10 cellular contexts compared by ENCODE assay signal in the genomic region with DNA sequence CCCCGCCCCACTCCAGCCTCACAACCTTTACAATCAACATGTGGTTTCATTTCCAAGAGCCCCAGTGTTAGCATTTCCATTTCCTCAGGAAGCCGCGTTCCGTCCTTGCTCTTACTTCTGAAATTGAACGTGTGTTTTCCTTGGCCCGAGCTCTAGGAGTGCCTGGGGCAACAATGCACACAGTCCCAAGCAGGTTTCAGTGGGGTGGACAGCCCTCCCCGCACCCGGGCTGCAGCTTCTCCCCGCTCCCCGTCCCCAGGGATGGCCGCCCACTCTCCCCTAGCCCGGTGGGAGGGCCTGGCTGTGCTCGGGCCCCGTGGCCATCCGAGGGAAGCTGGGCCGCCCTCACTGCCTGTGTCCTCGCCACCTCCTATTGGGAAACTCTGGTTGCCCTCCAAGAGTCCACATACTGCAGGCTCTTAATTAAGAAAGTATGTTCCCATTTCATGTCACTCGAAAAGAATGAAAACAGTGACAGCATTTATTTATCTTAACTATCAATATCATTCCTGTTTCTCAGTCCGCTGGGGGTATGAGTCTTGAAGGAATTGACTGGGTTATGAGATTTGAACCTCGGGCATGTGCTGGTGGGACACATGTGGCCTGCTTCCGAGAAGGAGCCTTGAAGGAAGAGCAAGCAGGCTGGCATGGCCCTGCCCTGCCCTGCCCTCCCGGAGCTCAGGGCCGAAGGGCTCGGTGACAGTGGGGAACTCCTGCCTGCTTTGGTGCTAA.
A peak's percentile ranks its signal among the peaks of the same experiment; 100 is the strongest.
DNase-seq lines count a peak whose midpoint lies in the region; ATAC-seq lines count a peak whose summit lies in the region.
"Had no signal": no experiment of that assay in that cellular context is flagged by ENCODE, and none has a peak within 500 bp of the region (broad histone marks: within the 10 kb centered on the region; RNA-seq: fewer than 3 reads in every experiment).

No MANE protein-coding gene starts in this region.

- no peaks in the 10 kb centered on the region for H3K36me3 Mint-ChIP-seq in activated T-cell treated with anti-CD3 and anti-CD28 coated beads, Interleukin-2, amount 50 U/mL, for 72 hours (ENCODE audit: insufficient read depth in 2 of 2)

- H3K27ac Mint-ChIP-seq in activated T-cell treated with anti-CD3 and anti-CD28 coated beads, Interleukin-2, amount 50 U/mL, for 72 hours = no peak overlapping the region

- no peak overlapping the region for H3K4me3 ChIP-seq in skeletal muscle cell (ENCODE audit: low read depth, low read length)

- peak; percentile 79 for DNase-seq in Daoy (ENCODE audit: low read depth)
- DNase-seq in amniotic stem cell (lab: John Stamatoyannopoulos, UW) = peak; percentile 69
- peak; percentile 83 for DNase-seq in left cardiac atrium
- DNase-seq in skeletal muscle cell (ENCODE audit: low read depth) = peak; percentile 79
- DNase-seq in NCI-H2107 (lab: John Stamatoyannopoulos, UW) = no peak
- DNase-seq in OCI-M2 (lab: John Stamatoyannopoulos, UW; ENCODE audit: unreplicated experiment) = no peak
- DNase-seq in activated T-cell treated with anti-CD3 and anti-CD28 coated beads, Interleukin-2, amount 50 U/mL, for 72 hours = no peak
- DNase-seq: activated CD8-positive, alpha-beta memory T cell treated with anti-CD3 and anti-CD28 coated beads, Interleukin-2, amount 50 U/mL, for 48 hours; KBM-7 had no signal

- peaks cover 33% of the 10 kb centered on the region for H3K4me1 Mint-ChIP-seq in activated T-cell treated with anti-CD3 and anti-CD28 coated beads, Interleukin-2, amount 50 U/mL, for 72 hours (ENCODE audit: low read depth)

- no peaks in the 10 kb centered on the region for H3K27me3 Mint-ChIP-seq in activated T-cell treated with anti-CD3 and anti-CD28 coated beads, Interleukin-2, amount 50 U/mL, for 72 hours (ENCODE audit: low read depth)

- ATAC-seq in left cardiac atrium (peak; percentile 60 to 67), HG03439 (IDR thresholded peaks at IDR 0.05; ENCODE audit: unreplicated experiment) (no peak)
- ATAC-seq in activated T-cell treated with anti-CD3 and anti-CD28 coated beads, Interleukin-2, amount 50 U/mL, for 72 hours (replicated peaks in 1 of 2) = no peak

- H3K4me3 Mint-ChIP-seq in activated T-cell treated with anti-CD3 and anti-CD28 coated beads, Interleukin-2, amount 50 U/mL, for 72 hours = no peak overlapping the region

- no peaks in the 10 kb centered on the region for H3K9me3 Mint-ChIP-seq in activated T-cell treated with anti-CD3 and anti-CD28 coated beads, Interleukin-2, amount 50 U/mL, for 72 hours

- intact Hi-C loops in left cardiac atrium (cut with DNase I) = loop anchor here in 1 of 2 donors (5.0 kb wide), 1 partner anchor 36 kb away; no protein-coding TSS in a partner anchor

Comparison
In these comparisons a context has a peak if more than half of its experiments do, and no peak if none do; other contexts are left out.
1. DNase-seq: peak in Daoy (single experiment), amniotic stem cell (single experiment), left cardiac atrium (single experiment) and skeletal muscle cell (single experiment); none in NCI-H2107 (single experiment), OCI-M2 (single experiment) and activated T-cell treated with anti-CD3 and anti-CD28 coated beads, Interleukin-2, amount 50 U/mL, for 72 hours (0 of 2).
2. ATAC-seq: peak in left cardiac atrium (2 of 2); none in HG03439 (single experiment) and activated T-cell treated with anti-CD3 and anti-CD28 coated beads, Interleukin-2, amount 50 U/mL, for 72 hours (0 of 2).